20 cellular contexts compared by ENCODE assay signal in genomic region chr1:31521761-31522555, GRCh38. TPM values are rescaled to one million over a fixed set of nuclear protein-coding genes. Genes with fewer than 3 reads are reported as not detected.
DNase-seq lines count a peak whose midpoint lies in the region; ATAC-seq, FAIRE-seq and TF ChIP-seq lines count a peak whose summit lies in the region.
"Had no signal": no experiment of that assay in that cellular context is flagged by ENCODE, and none has a peak within 500 bp of the region (broad histone marks: within the 10 kb centered on the region; RNA-seq: fewer than 3 reads in every experiment).

No MANE protein-coding gene starts in this region.

- H4K20me1 ChIP-seq in HepG2 (ENCODE audit: insufficient read depth, low read length): no peaks in the 10 kb centered on the region

- CTCF ChIA-PET in HepG2 (lab: Yijun Ruan, JAX; ENCODE audit: low intra/inter-chr PET ratio, low total read pairs): no interaction called here

- no peak for TF ChIP-seq EP300 in HepG2 (IDR thresholded peaks at IDR 0.05; ENCODE audit: low read depth in 2 of 2, low read length in 2 of 2)
- no peak for TF ChIP-seq EP300 in HepG2 (CRISPR knock-in tag; IDR thresholded peaks at IDR 0.05; ENCODE audit: borderline replicate concordance)

- TF ChIP-seq CTCF in HepG2 (CRISPR knock-in tag; IDR thresholded peaks at IDR 0.05) (no peak), right lobe of liver (IDR thresholded peaks at IDR 0.05) (no peak), RWPE2 (IDR thresholded peaks at IDR 0.05; ENCODE audit: poor library complexity, severe bottlenecking) (no peak), endothelial cell (IDR thresholded peaks at IDR 0.05; ENCODE audit: unreplicated experiment) (no peak)

- H3K36me3 ChIP-seq in HepG2 (replicated peaks in 1 of 2; ENCODE audit: control insufficient read depth in 1 of 2, insufficient read depth in 2 of 2, low read length in 2 of 2): no peaks in the 10 kb centered on the region
- no peaks in the 10 kb centered on the region for H3K36me3 ChIP-seq in right lobe of liver
- no peaks in the 10 kb centered on the region for H3K36me3 ChIP-seq in RWPE2 (ENCODE audit: low read depth)
- H3K36me3 ChIP-seq: BE2C, SJCRH30 had no signal

- intact Hi-C loops in HepG2 (cut with micrococcal nuclease; ENCODE audit: unreplicated experiment) (no loop called here), right lobe of liver (cut with DNase I) (no loop called here)

- H3K4me2 ChIP-seq in HepG2 (ENCODE audit: low read depth, low read length): no peak overlapping the region

- TF ChIP-seq RAD21 in HepG2 (CRISPR knock-in tag; IDR thresholded peaks at IDR 0.05): no peak

- DNase-seq in HepG2 (ENCODE audit: low spot score) (no peak), right lobe of liver (no peak), RWPE2 (ENCODE audit: low spot score) (no peak), endothelial cell (ENCODE audit: low spot score) (no peak), SHP77 treated with DMSO at 0.1 percent for 48 hours (lab: John Stamatoyannopoulos, UW) (no peak)
- DNase-seq in activated naive CD4-positive, alpha-beta T cell treated with anti-CD3 and anti-CD28 coated beads, Interleukin-2, amount 50 U/mL, for 72 hours (ENCODE audit: low spot score in 2 of 2): no peak
- DNase-seq: BE2C; Calu3; CD4-positive, alpha-beta memory T cell; HFFc6; IMR-90; Karpas-422; NCI-H1105 treated with DMSO at 0.1 percent for 48 hours; NCI-H1694 treated with DMSO at 0.1 percent for 48 hours; NCI-H774; RPMI8226; SJCRH30 had no signal

- H2AFZ ChIP-seq in HepG2 (ENCODE audit: low read length): no peak overlapping the region

- H3K4me1 ChIP-seq in HepG2 (ENCODE audit: insufficient read depth, low read length): peaks cover 35% of the 10 kb centered on the region
- H3K4me1 ChIP-seq in right lobe of liver: peaks cover 0 to 18% (median 0%) of the 10 kb centered on the region in 4 donors
- H3K4me1 ChIP-seq in RWPE2 (ENCODE audit: insufficient read depth, poor library complexity, severe bottlenecking): peaks cover 21% of the 10 kb centered on the region
- H3K4me1 ChIP-seq: BE2C, SJCRH30 had no signal

- 77% methylated on average over 14 of the region's 14 CpGs for WGBS in HepG2 (ENCODE audit: low lambda C conversion rate)
- WGBS in right lobe of liver (ENCODE audit: insufficient coverage, low coverage, low lambda C conversion rate, missing lambda C conversion rate): 74% methylated on average over 13 of the region's 14 CpGs

- in situ Hi-C loops in HepG2 (cut with HindIII; ENCODE audit: extremely low pct_ligation_motif_present, low pct_unique_long_range_greater_than_20kb): no loop called here

- H3K9ac ChIP-seq in HepG2 (ENCODE audit: insufficient read depth, low read depth, low read length): no peak overlapping the region

- H3K4me3 Mint-ChIP-seq in endothelial cell (ENCODE audit: unreplicated experiment): peak overlapping the region; percentile 25
- H3K4me3 Mint-ChIP-seq: CD4-positive, alpha-beta memory T cell; HFFc6 had no signal

- H3K36me3 Mint-ChIP-seq in endothelial cell (ENCODE audit: low read depth, unreplicated experiment): peaks cover 5% of the 10 kb centered on the region
- no peaks in the 10 kb centered on the region for H3K36me3 Mint-ChIP-seq in activated naive CD4-positive, alpha-beta T cell treated with anti-CD3 and anti-CD28 coated beads, Interleukin-2, amount 50 U/mL, for 72 hours
- H3K36me3 Mint-ChIP-seq: CD4-positive, alpha-beta memory T cell had no signal

- ATAC-seq in HepG2: no peak
- ATAC-seq in right lobe of liver: no peak
- peak; percentile 17; the same call in 1 of the 3 replicates for ATAC-seq in RWPE2 (ENCODE audit: low read depth)
- ATAC-seq in GM18519 (IDR thresholded peaks at IDR 0.05; ENCODE audit: low FRiP score, unreplicated experiment): no peak
- ATAC-seq in activated naive CD4-positive, alpha-beta T cell treated with anti-CD3 and anti-CD28 coated beads, Interleukin-2, amount 50 U/mL, for 72 hours: no peak

- no peaks in the 10 kb centered on the region for H3K9me3 ChIP-seq in HepG2 (ENCODE audit: low read length)
- no peaks in the 10 kb centered on the region for H3K9me3 ChIP-seq in right lobe of liver
- H3K9me3 ChIP-seq in RWPE2 (ENCODE audit: severe bottlenecking): no peaks in the 10 kb centered on the region
- H3K9me3 ChIP-seq: BE2C, SJCRH30 had no signal

- H3K27me3 Mint-ChIP-seq in endothelial cell (ENCODE audit: unreplicated experiment): peaks cover 3% of the 10 kb centered on the region

- no peak overlapping the region for H3K27ac ChIP-seq in HepG2 (ENCODE audit: extremely low read length, insufficient read depth, low read length)
- H3K27ac ChIP-seq in right lobe of liver: no peak overlapping the region
- peak overlapping the region; percentile 7 for H3K27ac ChIP-seq in RWPE2 (ENCODE audit: poor library complexity, severe bottlenecking)
- H3K27ac ChIP-seq: SJCRH30 had no signal

- no TSS peak for BruUV-seq in HepG2 (replicated peaks; lab: Mats Ljungman, UMichigan)

- POLR2A ChIA-PET in HepG2 (lab: Yijun Ruan, JAX): interaction anchor here (3.8 kb wide), 1 partner anchor 13 kb away, joined by 21 read pairs; no protein-coding TSS in a partner anchor

- H3K4me1 Mint-ChIP-seq in endothelial cell (ENCODE audit: unreplicated experiment): peaks cover 5% of the 10 kb centered on the region
- H3K4me1 Mint-ChIP-seq: CD4-positive, alpha-beta memory T cell had no signal

- H3K27me3 ChIP-seq in HepG2 (ENCODE audit: control insufficient read depth in 1 of 2, insufficient read depth in 2 of 2, low read length in 2 of 2): no peaks in the 10 kb centered on the region
- H3K27me3 ChIP-seq in right lobe of liver: no peaks in the 10 kb centered on the region
- H3K27me3 ChIP-seq in RWPE2 (ENCODE audit: insufficient read depth, poor library complexity, severe bottlenecking): no peaks in the 10 kb centered on the region
- H3K27me3 ChIP-seq: BE2C, SJCRH30 had no signal

- no peak overlapping the region for H3K27ac Mint-ChIP-seq in endothelial cell (ENCODE audit: unreplicated experiment)
- no peak overlapping the region for H3K27ac Mint-ChIP-seq in activated naive CD4-positive, alpha-beta T cell treated with anti-CD3 and anti-CD28 coated beads, Interleukin-2, amount 50 U/mL, for 72 hours
- H3K27ac Mint-ChIP-seq: CD4-positive, alpha-beta memory T cell; HFFc6 had no signal

- H3K9me3 Mint-ChIP-seq in endothelial cell (ENCODE audit: unreplicated experiment): no peaks in the 10 kb centered on the region
- peaks cover 0 to 8% of the 10 kb centered on the region in 2 donors for H3K9me3 Mint-ChIP-seq in activated naive CD4-positive, alpha-beta T cell treated with anti-CD3 and anti-CD28 coated beads, Interleukin-2, amount 50 U/mL, for 72 hours
- H3K9me3 Mint-ChIP-seq: HFFc6 had no signal

- FAIRE-seq in HepG2 (lab: Jason Lieb, UNC): no peak
- FAIRE-seq: A204.1, H54 had no signal

- no peak overlapping the region for H3K4me3 ChIP-seq in HepG2 (replicated peaks in 1 of 3; ENCODE audit: insufficient read depth in 1 of 3, low read depth in 2 of 3, low read length in 3 of 3)
- H3K4me3 ChIP-seq in right lobe of liver: no peak overlapping the region
- no peak overlapping the region for H3K4me3 ChIP-seq in RWPE2 (ENCODE audit: severe bottlenecking)
- H3K4me3 ChIP-seq: SJCRH30 had no signal

- TF ChIP-seq POLR2A in HepG2 (IDR thresholded peaks at IDR 0.05; ENCODE audit: insufficient read depth in 1 of 2, low read depth in 2 of 2, low read length in 2 of 2) (no peak), right lobe of liver (IDR thresholded peaks at IDR 0.05) (no peak)

- H3K79me2 ChIP-seq in HepG2 (ENCODE audit: insufficient read depth, low read length): no peaks in the 10 kb centered on the region

TF ChIP-seq in HepG2, 621 proteins besides CTCF, POLR2A, EP300 and RAD21 (continues in another document):
- TF ChIP-seq ZBTB2 (CRISPR knock-in tag; IDR thresholded peaks at IDR 0.05; ENCODE audit: low read depth): no peak
- no peak for TF ChIP-seq JARID2 (CRISPR knock-in tag; IDR thresholded peaks at IDR 0.05; ENCODE audit: insufficient replicate concordance)
- peak; percentile 94 for TF ChIP-seq ZKSCAN1 (IDR thresholded peaks at IDR 0.05; ENCODE audit: low read length)
- TF ChIP-seq CENPX (CRISPR knock-in tag; IDR thresholded peaks at IDR 0.05): no peak

RNA-seq across cellular contexts. Expression of gene TINAGL1, which starts 54.4 kb away (rescaled TPM):
- 10.5 and 24.7 TPM in 2 replicates for total RNA-seq in HepG2 (2016; rRNA removed; fragmentation: Illumina TruSeq; extraction: Trizol)
- total RNA-seq in HepG2 (2016; cell fraction: cytosol; rRNA removed; fragmentation: Illumina TruSeq; extraction: Trizol; ENCODE audit: low read depth): 13.7 and 15.2 TPM in 2 replicates
- total RNA-seq in HepG2 (2016; cell fraction: insoluble cytoplasmic fraction; rRNA removed; fragmentation: Illumina TruSeq; extraction: Trizol): 9.6 and 28.4 TPM in 2 replicates
- 21.8 and 22.0 TPM in 2 replicates for total RNA-seq in HepG2 (2016; cell fraction: membrane; rRNA removed; fragmentation: Illumina TruSeq; extraction: Trizol)
- 24.5 and 28.2 TPM in 2 replicates for total RNA-seq in HepG2 (2016; cell fraction: nucleus; rRNA removed; fragmentation: Illumina TruSeq; extraction: Trizol)
- polyA plus RNA-seq in HepG2 (2011; rRNA removed): 76.8 and 139 TPM in 2 replicates
- 62.4 and 79.7 TPM in 2 replicates for polyA plus RNA-seq in HepG2 (2011; cell fraction: cytosol; rRNA removed)
- 185 and 206 TPM in 2 replicates for polyA plus RNA-seq in HepG2 (2011; cell fraction: nucleus; rRNA removed)
- 42.8 and 47.0 TPM in 2 replicates for polyA plus RNA-seq in HepG2 (2012)
- 5.5 and 6.8 TPM in 2 replicates for polyA plus RNA-seq in HepG2 (2016; cell fraction: cytosol; fragmentation: Illumina TruSeq; extraction: Trizol; ENCODE audit: low read depth)
- 8.8 and 11.1 TPM in 2 replicates for polyA plus RNA-seq in HepG2 (2016; cell fraction: insoluble cytoplasmic fraction; fragmentation: Illumina TruSeq; extraction: Trizol; ENCODE audit: low read depth)
- polyA plus RNA-seq in HepG2 (2016; cell fraction: membrane; fragmentation: Illumina TruSeq; extraction: Trizol; ENCODE audit: low read depth): 10.6 and 11.6 TPM in 2 replicates
- 48.2 and 51.2 TPM in 2 replicates for polyA plus RNA-seq in HepG2 (2016; cell fraction: nucleus; fragmentation: Illumina TruSeq; extraction: Trizol; ENCODE audit: insufficient read depth, low read depth)
- polyA minus RNA-seq in HepG2 (2011; rRNA and poly(A)+ RNA removed; ENCODE audit: low replicate concordance): 13.3 and 101 TPM in 2 replicates
- polyA minus RNA-seq in HepG2 (2011; cell fraction: cytosol; rRNA and poly(A)+ RNA removed): 27.7 and 32.7 TPM in 2 replicates
- 24.6 and 37.8 TPM in 2 replicates for polyA minus RNA-seq in HepG2 (2011; cell fraction: nucleus; rRNA and poly(A)+ RNA removed)
- total RNA-seq in right lobe of liver: 10 to 100 TPM; 10.1 to 40.4 (median 30.2) TPM
- 4.5 TPM for total RNA-seq in endothelial cell (ENCODE audit: unreplicated experiment)
- not detected for total RNA-seq in activated naive CD4-positive, alpha-beta T cell treated with anti-CD3 and anti-CD28 coated beads, Interleukin-2, amount 50 U/mL, for 72 hours
- total RNA-seq: CD4-positive, alpha-beta memory T cell had no signal
- polyA plus RNA-seq: CD4-positive, alpha-beta memory T cell had no signal
